8 cellular contexts compared by ENCODE assay signal in the genomic region with DNA sequence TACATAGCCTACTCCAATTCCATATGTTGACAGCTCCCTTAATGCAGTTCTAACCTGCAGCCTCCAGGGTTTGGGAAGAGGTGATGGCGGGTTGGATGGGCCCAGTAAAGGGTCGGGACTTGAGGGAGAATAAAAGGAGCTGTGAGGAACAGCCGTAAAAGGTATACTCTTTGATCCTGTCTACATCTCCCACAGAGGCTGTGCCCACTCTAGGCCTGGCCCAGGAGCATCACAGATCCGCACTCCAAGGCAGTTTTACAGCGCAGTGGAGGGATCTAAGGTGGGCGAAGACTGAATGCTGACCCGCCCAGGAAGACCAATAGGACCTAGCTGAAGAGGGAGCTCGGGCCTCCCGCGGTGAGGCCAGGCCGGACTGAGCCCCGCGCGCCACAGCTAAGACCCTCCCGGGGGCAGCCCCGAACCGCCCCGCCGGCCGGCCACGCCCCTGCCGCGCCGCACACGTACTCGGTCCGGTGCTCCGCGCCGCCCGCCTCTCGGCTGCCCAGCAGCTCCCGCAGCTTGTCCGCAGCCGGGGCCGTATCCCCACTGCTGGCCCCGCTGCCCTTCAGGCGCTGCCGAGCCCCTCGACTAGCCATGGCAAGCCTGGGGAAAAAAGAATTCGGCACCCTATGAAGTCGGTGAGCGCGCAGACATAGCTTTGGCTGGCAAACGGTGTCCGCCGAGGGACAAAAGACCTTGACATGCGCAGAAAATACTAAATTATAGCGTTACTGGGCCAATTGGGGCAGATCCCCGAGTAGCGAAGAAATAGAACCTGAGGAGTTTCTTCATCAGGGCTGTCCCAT. TPM values are rescaled to one million over a fixed set of nuclear protein-coding genes. Genes with fewer than 3 reads are reported as not detected.
DNase-seq lines count a peak whose midpoint lies in the region; TF ChIP-seq lines count a peak whose summit lies in the region.

A gene with protein sequence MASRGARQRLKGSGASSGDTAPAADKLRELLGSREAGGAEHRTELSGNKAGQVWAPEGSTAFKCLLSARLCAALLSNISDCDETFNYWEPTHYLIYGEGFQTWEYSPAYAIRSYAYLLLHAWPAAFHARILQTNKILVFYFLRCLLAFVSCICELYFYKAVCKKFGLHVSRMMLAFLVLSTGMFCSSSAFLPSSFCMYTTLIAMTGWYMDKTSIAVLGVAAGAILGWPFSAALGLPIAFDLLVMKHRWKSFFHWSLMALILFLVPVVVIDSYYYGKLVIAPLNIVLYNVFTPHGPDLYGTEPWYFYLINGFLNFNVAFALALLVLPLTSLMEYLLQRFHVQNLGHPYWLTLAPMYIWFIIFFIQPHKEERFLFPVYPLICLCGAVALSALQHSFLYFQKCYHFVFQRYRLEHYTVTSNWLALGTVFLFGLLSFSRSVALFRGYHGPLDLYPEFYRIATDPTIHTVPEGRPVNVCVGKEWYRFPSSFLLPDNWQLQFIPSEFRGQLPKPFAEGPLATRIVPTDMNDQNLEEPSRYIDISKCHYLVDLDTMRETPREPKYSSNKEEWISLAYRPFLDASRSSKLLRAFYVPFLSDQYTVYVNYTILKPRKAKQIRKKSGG (minus strand): TSS at position 695 of the 806 bp plus-strand sequence. CDS start 99 bp downstream, at position 596.

- peaks cover 23% of the 10 kb centered on the region for H3K36me3 Mint-ChIP-seq in osteocyte (ENCODE audit: unreplicated experiment)

- H3K9me3 ChIP-seq in SK-N-MC (ENCODE audit: low read depth, low read length) (no peaks in the 10 kb centered on the region), thymus (ENCODE audit: control insufficient read depth) (no peaks in the 10 kb centered on the region)

- H3K36me3 ChIP-seq in H7 (replicated peaks; ENCODE audit: control insufficient read depth, insufficient read depth, low read length) (peaks cover 3% of the 10 kb centered on the region), SK-N-MC (ENCODE audit: insufficient read depth, low read length) (peaks cover 24% of the 10 kb centered on the region), thymus (ENCODE audit: control insufficient read depth, insufficient read depth) (peaks cover 14% of the 10 kb centered on the region)

- H3K27ac Mint-ChIP-seq in osteocyte (ENCODE audit: unreplicated experiment) = peak within 1 kb of the TSS; percentile 85

- peak within 1 kb of the TSS; percentile 82 for H3K9ac ChIP-seq in SK-N-MC (ENCODE audit: insufficient read length)

- peaks cover 6% of the 10 kb centered on the region for H3K4me1 ChIP-seq in thymus (ENCODE audit: control insufficient read depth, insufficient read depth, low read length)

- no peak within 1 kb of the TSS for H3K27ac ChIP-seq in SK-N-MC
- peak within 1 kb of the TSS; percentile 75 for H3K27ac ChIP-seq in thymus (ENCODE audit: low read depth)

- H3K4me3 Mint-ChIP-seq in osteocyte (ENCODE audit: unreplicated experiment) = peak within 1 kb of the TSS; percentile 90

- TF ChIP-seq CTCF in osteocyte (IDR thresholded peaks at IDR 0.05) = peak; percentile 39

- H3K9me3 Mint-ChIP-seq in osteocyte (ENCODE audit: unreplicated experiment) = no peaks in the 10 kb centered on the region

- H3K4me3 ChIP-seq in H7 (ENCODE audit: insufficient read depth, low read depth, low read length) (peak within 1 kb of the TSS; percentile 74), SK-N-MC (peak within 1 kb of the TSS; percentile 95), thymus (ENCODE audit: low read length) (peak within 1 kb of the TSS; percentile 81)

- WGBS in thymus = under 1% methylated on average over 51 of the region's 51 CpGs

- H3K4me1 Mint-ChIP-seq in osteocyte (ENCODE audit: unreplicated experiment) = peaks cover 14% of the 10 kb centered on the region

- no peaks in the 10 kb centered on the region for H3K27me3 Mint-ChIP-seq in osteocyte (ENCODE audit: unreplicated experiment)

- H3K27me3 ChIP-seq in H7 (ENCODE audit: control insufficient read depth, insufficient read depth, low read length) (no peaks in the 10 kb centered on the region), thymus (ENCODE audit: control insufficient read depth, insufficient read depth) (no peaks in the 10 kb centered on the region)

- DNase-seq in GF-D8 (lab: John Stamatoyannopoulos, UW) = peak; percentile 87
- DNase-seq in H7 = peak; percentile 95
- DNase-seq in M059J (ENCODE audit: low read depth) = peak; percentile 78
- DNase-seq in SK-N-MC (ENCODE audit: low read depth, low spot score) = peak; percentile 47
- DNase-seq in activated naive CD4-positive, alpha-beta T cell treated with anti-CD3 and anti-CD28 coated beads, Interleukin-2, amount 50 U/mL, for 16 hours = peak; percentile 93
- DNase-seq in glomerular visceral epithelial cell (ENCODE audit: extremely low spot score) = peak; percentile 75
- peak; percentile 90 for DNase-seq in osteocyte (ENCODE audit: extremely low spot score, unreplicated experiment)

RNA-seq across cellular contexts. Expression of the gene that starts here (rescaled TPM):
- 17.4 and 23.3 TPM in 2 replicates for total RNA-seq in H7 (2014; rRNA removed; shearing (Covaris generic))
- 39.7 and 40.3 TPM in 2 replicates for total RNA-seq in M059J (2014; rRNA removed; shearing (Covaris generic))
- 34.1 and 41.7 TPM in 2 replicates for total RNA-seq in osteocyte
- 31.0 TPM for polyA plus RNA-seq in thymus
